19 cellular contexts compared by ENCODE assay signal in the genomic region with DNA sequence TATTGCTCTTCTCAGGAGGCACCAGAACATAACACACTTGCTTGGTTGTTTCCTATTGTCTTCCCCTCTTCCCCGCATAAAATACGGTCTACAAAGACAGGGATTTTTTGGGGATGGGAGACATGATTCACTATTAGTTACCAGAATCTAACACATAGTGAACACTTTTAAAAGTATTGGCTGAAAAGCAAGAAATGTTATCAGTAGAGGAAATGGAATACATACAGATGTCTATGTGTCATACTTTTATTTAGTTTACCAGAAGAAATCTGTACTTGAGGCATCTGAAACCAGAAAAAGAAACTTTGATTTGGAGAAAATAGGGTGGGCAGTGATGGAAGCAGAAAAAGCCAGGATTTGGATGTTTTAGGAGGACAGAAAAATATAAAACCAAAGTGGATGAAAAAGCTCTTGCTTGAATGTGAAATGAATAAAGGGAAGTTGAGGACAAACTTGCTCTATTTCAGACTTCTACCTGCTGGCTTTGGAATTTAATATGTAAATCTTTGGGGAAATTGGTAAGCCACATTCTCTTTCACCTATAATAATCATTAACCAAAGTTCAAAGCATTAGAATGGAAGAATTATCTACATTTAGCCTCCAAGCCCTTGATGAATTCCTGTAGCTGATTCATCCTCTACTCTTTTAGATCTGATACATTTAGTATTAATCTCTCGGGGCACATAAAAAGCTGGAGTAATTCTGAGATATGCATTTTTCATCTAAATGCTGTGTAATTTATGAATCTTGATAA.
"Had no signal": no experiment of that assay in that cellular context is flagged by ENCODE, and none has a peak within 500 bp of the region (broad histone marks: within the 10 kb centered on the region; RNA-seq: fewer than 3 reads in every experiment).

No MANE protein-coding gene starts in this region.

- H3K4me3 Mint-ChIP-seq: activated naive CD4-positive, alpha-beta T cell treated with anti-CD3 and anti-CD28 coated beads, Interleukin-2, amount 10 ng/mL, durations not matched to agents 7 days and 5 days; activated naive CD8-positive, alpha-beta T cell treated with anti-CD3 and anti-CD28 coated beads, Interleukin-2, amount 50 U/mL, for 24 hours; activated T-cell treated with anti-CD3 and anti-CD28 coated beads, Interleukin-2, amount 50 U/mL, for 4 hours; T-helper 1 cell treated with Interleukin-12 subunit alpha and Interleukin-12 subunit beta and Interleukin-4 antibody, amounts not matched to agents 30 μg/mL and 1 μg/mL, for 36 hours had no signal

- H3K27ac Mint-ChIP-seq: activated naive CD4-positive, alpha-beta T cell treated with anti-CD3 and anti-CD28 coated beads, Interleukin-2, amount 10 ng/mL, durations not matched to agents 7 days and 5 days; activated naive CD8-positive, alpha-beta T cell treated with anti-CD3 and anti-CD28 coated beads, Interleukin-2, amount 50 U/mL, for 24 hours; T-helper 1 cell treated with Interleukin-12 subunit alpha and Interleukin-12 subunit beta and Interleukin-4 antibody, amounts not matched to agents 30 μg/mL and 1 μg/mL, for 36 hours had no signal

- H3K4me1 ChIP-seq: left ventricle myocardium inferior, spleen, thyroid gland had no signal

- H3K36me3 ChIP-seq: cardiac muscle cell, left ventricle myocardium inferior, ovary, spleen, thyroid gland had no signal

- H3K4me3 ChIP-seq: cardiac muscle cell, dorsolateral prefrontal cortex, left ventricle myocardium inferior, ovary, spleen, thyroid gland had no signal

- H3K27me3 ChIP-seq: cardiac muscle cell, ovary, thyroid gland had no signal

- FAIRE-seq: frontal cortex, kidney had no signal

- H3K4me1 Mint-ChIP-seq: activated naive CD4-positive, alpha-beta T cell treated with anti-CD3 and anti-CD28 coated beads, Interleukin-2, amount 10 ng/mL, durations not matched to agents 7 days and 5 days had no signal

- DNase-seq: activated CD4-positive, alpha-beta T cell treated with anti-CD3 and anti-CD28 coated beads, Interleukin-2, amount 50 U/mL, for 1 hour; activated CD8-positive, alpha-beta memory T cell treated with anti-CD3 and anti-CD28 coated beads, Interleukin-2, amount 50 U/mL, for 4 hours; activated naive CD4-positive, alpha-beta T cell treated with anti-CD3 and anti-CD28 coated beads, Interleukin-2, amount 10 ng/mL, durations not matched to agents 7 days and 5 days; activated naive CD8-positive, alpha-beta T cell treated with anti-CD3 and anti-CD28 coated beads, Interleukin-2, amount 50 U/mL, for 24 hours; activated T-cell treated with anti-CD3 and anti-CD28 coated beads, Interleukin-2, amount 50 U/mL, for 4 hours; dorsolateral prefrontal cortex; kidney; left ventricle myocardium inferior; ovary; spleen; stimulated activated CD8-positive, alpha-beta memory T cell treated with anti-CD3 and anti-CD28 coated beads, Interleukin-4, amount 100 ng/mL, for 48 hours; stimulated activated naive CD4-positive, alpha-beta T cell; thyroid gland had no signal

- H3K9me3 ChIP-seq: left ventricle myocardium inferior, ovary, spleen, thyroid gland had no signal

- H3K9me3 Mint-ChIP-seq: activated naive CD4-positive, alpha-beta T cell treated with anti-CD3 and anti-CD28 coated beads, Interleukin-2, amount 10 ng/mL, durations not matched to agents 7 days and 5 days; activated naive CD8-positive, alpha-beta T cell treated with anti-CD3 and anti-CD28 coated beads, Interleukin-2, amount 50 U/mL, for 24 hours; activated T-cell treated with anti-CD3 and anti-CD28 coated beads, Interleukin-2, amount 50 U/mL, for 4 hours; T-helper 1 cell treated with Interleukin-12 subunit alpha and Interleukin-12 subunit beta and Interleukin-4 antibody, amounts not matched to agents 30 μg/mL and 1 μg/mL, for 36 hours had no signal

- H3K27ac ChIP-seq: cardiac muscle cell, dorsolateral prefrontal cortex, epithelial cell of prostate, left ventricle myocardium inferior, ovary, spleen, thyroid gland had no signal

- ATAC-seq: activated CD4-positive, CD25-positive, alpha-beta regulatory T cell treated with anti-CD3 and anti-CD28 coated beads, Interleukin-2, amount 50 U/mL, for 24 hours; activated naive CD8-positive, alpha-beta T cell treated with anti-CD3 and anti-CD28 coated beads, Interleukin-2, amount 50 U/mL, for 24 hours; activated T-cell treated with anti-CD3 and anti-CD28 coated beads, Interleukin-2, amount 50 U/mL, for 4 hours; sciatic nerve had no signal

- H3K36me3 Mint-ChIP-seq: activated naive CD4-positive, alpha-beta T cell treated with anti-CD3 and anti-CD28 coated beads, Interleukin-2, amount 10 ng/mL, durations not matched to agents 7 days and 5 days had no signal

- H3K27me3 Mint-ChIP-seq: activated naive CD4-positive, alpha-beta T cell treated with anti-CD3 and anti-CD28 coated beads, Interleukin-2, amount 10 ng/mL, durations not matched to agents 7 days and 5 days had no signal
